ENCODE assay signal across 15 cellular contexts in the genomic region with DNA sequence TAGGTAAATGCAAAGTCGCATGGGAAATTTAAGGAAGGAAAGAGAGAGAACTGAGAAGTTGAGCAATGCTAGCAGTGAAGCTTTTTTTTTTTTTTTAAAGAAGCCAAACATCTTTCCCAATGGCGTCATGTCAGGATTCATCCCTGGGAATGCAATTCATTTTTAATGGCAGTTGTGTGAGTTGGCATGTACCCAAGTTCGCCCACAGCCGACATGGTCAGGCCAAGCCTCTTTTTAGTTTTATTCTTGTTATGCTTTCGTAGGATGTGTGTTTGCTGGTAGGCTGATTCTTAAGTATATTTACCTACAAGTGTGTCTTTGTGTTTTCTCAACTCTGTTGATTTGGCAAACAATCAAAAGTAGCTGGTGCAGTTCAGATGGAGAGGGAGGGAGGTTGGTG.
DNase-seq lines count a peak whose midpoint lies in the region; ATAC-seq and TF ChIP-seq lines count a peak whose summit lies in the region.
"Had no signal": no experiment of that assay in that cellular context is flagged by ENCODE, and none has a peak within 500 bp of the region (broad histone marks: within the 10 kb centered on the region; RNA-seq: fewer than 3 reads in every experiment).

No MANE protein-coding gene starts in this region.

- no peak for TF ChIP-seq CTCF in IMR-90 (conservative IDR thresholded peaks at IDR 0.05; ENCODE audit: low read depth, low read length)
- TF ChIP-seq CTCF in RWPE2 (IDR thresholded peaks at IDR 0.05; ENCODE audit: poor library complexity, severe bottlenecking): no peak
- TF ChIP-seq CTCF in adrenal gland (IDR thresholded peaks at IDR 0.05): no peak

- no peaks in the 10 kb centered on the region for H4K20me1 ChIP-seq in IMR-90 (ENCODE audit: insufficient read depth, low read length)

- POLR2A ChIA-PET in IMR-90 (lab: Charles Lee; ENCODE audit: unreplicated experiment): no interaction called here

- H3K18ac ChIP-seq in IMR-90 (ENCODE audit: low read depth, low read length): no peak overlapping the region

- H3K4ac ChIP-seq in IMR-90 (ENCODE audit: low read depth, low read length): no peak overlapping the region

- dilution Hi-C loops in IMR-90 (cut with HindIII; ENCODE audit: low sequenced_read_pairs, unreplicated experiment): no loop called here

- H3K4me1 ChIP-seq in IMR-90 (ENCODE audit: control insufficient read depth, insufficient read depth, low read length) (no peaks in the 10 kb centered on the region), RWPE2 (ENCODE audit: insufficient read depth, poor library complexity, severe bottlenecking) (peaks cover 21% of the 10 kb centered on the region), adrenal gland (replicated peaks in 1 of 2) (no peaks in the 10 kb centered on the region)

- no peak overlapping the region for H3K9ac ChIP-seq in IMR-90 (ENCODE audit: low read depth, low read length)

- intact Hi-C loops in IMR-90 (cut with micrococcal nuclease): no loop called here
- intact Hi-C loops in adrenal gland (cut with DNase I): no loop called here

- no peak for TF ChIP-seq POLR2A in IMR-90 (IDR thresholded peaks at IDR 0.05; ENCODE audit: low read depth, low read length)
- no peak for TF ChIP-seq POLR2A in adrenal gland (IDR thresholded peaks at IDR 0.05)

- H4K5ac ChIP-seq in IMR-90 (ENCODE audit: low read depth, low read length): no peak overlapping the region

- CTCF ChIA-PET in IMR-90 (lab: Yijun Ruan, JAX): no interaction called here

- no peak overlapping the region for H2BK120ac ChIP-seq in IMR-90 (ENCODE audit: low read depth, low read length)

- H3K9me3 ChIP-seq in IMR-90 (ENCODE audit: control insufficient read depth, insufficient read depth, low read length): peaks cover 2% of the 10 kb centered on the region
- H3K9me3 ChIP-seq in RWPE2 (ENCODE audit: severe bottlenecking): no peaks in the 10 kb centered on the region
- H3K9me3 ChIP-seq in adrenal gland (replicated peaks in 1 of 3): no peaks in the 10 kb centered on the region

- H3K27ac ChIP-seq in IMR-90 (ENCODE audit: insufficient read depth, low read length) (no peak overlapping the region), RWPE2 (ENCODE audit: poor library complexity, severe bottlenecking) (peak overlapping the region; percentile 13), adrenal gland (no peak overlapping the region)
- H3K27ac ChIP-seq: cardiac muscle cell, epithelial cell of prostate had no signal

- H3K4me3 ChIP-seq in IMR-90 (ENCODE audit: insufficient read depth, low read depth, low read length): no peak overlapping the region
- no peak overlapping the region for H3K4me3 ChIP-seq in RWPE2 (ENCODE audit: severe bottlenecking)
- H3K4me3 ChIP-seq in adrenal gland: no peak overlapping the region
- H3K4me3 ChIP-seq: cardiac muscle cell had no signal

- no peaks in the 10 kb centered on the region for H3K9me1 ChIP-seq in IMR-90 (ENCODE audit: insufficient read depth, low read length)

- in situ Hi-C loops in IMR-90 (cut with MboI; ENCODE audit: low sequenced_read_pairs): no loop called here

- H3K14ac ChIP-seq in IMR-90 (replicated peaks; ENCODE audit: low read depth, low read length): no peak overlapping the region

- no peak overlapping the region for H4K91ac ChIP-seq in IMR-90 (ENCODE audit: insufficient read depth, low read depth, low read length)

- no peak overlapping the region for H3K4me2 ChIP-seq in IMR-90 (ENCODE audit: low read depth, low read length)

- ATAC-seq in IMR-90 (ENCODE audit: low read depth) (no peak), RWPE2 (ENCODE audit: low read depth) (peak; percentile 62), HG03097 (IDR thresholded peaks at IDR 0.05; ENCODE audit: low FRiP score, unreplicated experiment) (no peak)
- ATAC-seq: activated T-helper 17 cell treated with anti-CD3 and anti-CD28 coated beads, Interleukin-2, amount 50 U/mL, for 72 hours; HepG2 had no signal

- no peak overlapping the region for H2AK9ac ChIP-seq in IMR-90 (replicated peaks; ENCODE audit: low read depth, low read length, poor library complexity)

- no peak overlapping the region for H2BK15ac ChIP-seq in IMR-90 (ENCODE audit: low read depth, low read length)

- no CpG with 5 or more reads among the region's 5 CpGs for WGBS in IMR-90 (ENCODE audit: extremely low coverage in 2 of 2, insufficient read length in 1 of 2), 2 experiments
- WGBS in adrenal gland, 4 donors: 44 to 50% (median 47%) methylated on average over 5 of the region's 5 CpGs

- no peak overlapping the region for H2AFZ ChIP-seq in IMR-90 (replicated peaks; ENCODE audit: low read length, poor library complexity)

- no peaks in the 10 kb centered on the region for H3K79me1 ChIP-seq in IMR-90 (ENCODE audit: low read depth in 1 of 2, low read length in 2 of 2)

- H3K27me3 ChIP-seq in IMR-90 (ENCODE audit: control insufficient read depth, insufficient read depth, low read length): no peaks in the 10 kb centered on the region
- no peaks in the 10 kb centered on the region for H3K27me3 ChIP-seq in RWPE2 (ENCODE audit: insufficient read depth, poor library complexity, severe bottlenecking)
- H3K27me3 ChIP-seq in adrenal gland: no peaks in the 10 kb centered on the region
- H3K27me3 ChIP-seq: cardiac muscle cell had no signal

- H4K8ac ChIP-seq in IMR-90 (ENCODE audit: low read depth in 2 of 2, low read length in 2 of 2): no peak overlapping the region

- peak; percentile 92 for DNase-seq in COR-L47 (lab: John Stamatoyannopoulos, UW)
- peak; percentile 91 for DNase-seq in IMR-90
- DNase-seq in RWPE2 (ENCODE audit: low spot score): peak; percentile 71
- peak; percentile 50 for DNase-seq in kidney tubule cell (ENCODE audit: low spot score)
- no peak for DNase-seq in stimulated activated CD4-positive, alpha-beta T cell treated with anti-CD3 and anti-CD28 coated beads, Interleukin-4, amount 100 ng/mL, for 1 hour
- DNase-seq in central memory CD4-positive, alpha-beta T cell: no peak
- no peak for DNase-seq in adrenal gland
- DNase-seq: activated CD4-positive, alpha-beta T cell treated with anti-CD3 and anti-CD28 coated beads for 48 hours; NCI-H526 treated with DMSO at 0.1 percent for 48 hours; substantia nigra had no signal

- H2AK5ac ChIP-seq in IMR-90 (ENCODE audit: low read depth, low read length): no peak overlapping the region

- no peak for TF ChIP-seq RAD21 in IMR-90 (IDR thresholded peaks at IDR 0.05; ENCODE audit: low read length)

- H2BK5ac ChIP-seq in IMR-90 (ENCODE audit: low read depth, low read length, poor library complexity, severe bottlenecking): no peak overlapping the region

- BruUV-seq in IMR-90 (replicated peaks; lab: Mats Ljungman, UMichigan): no TSS peak

- H3K56ac ChIP-seq in IMR-90 (ENCODE audit: extremely low read depth, insufficient read depth, low read length): no peak overlapping the region

- no peaks in the 10 kb centered on the region for H3K36me3 ChIP-seq in IMR-90 (ENCODE audit: control insufficient read depth, insufficient read depth, low read length)
- H3K36me3 ChIP-seq in RWPE2 (ENCODE audit: low read depth): no peaks in the 10 kb centered on the region
- H3K36me3 ChIP-seq in adrenal gland (replicated peaks in 1 of 2): no peaks in the 10 kb centered on the region
- H3K36me3 ChIP-seq: cardiac muscle cell had no signal

- no peak overlapping the region for H3K23ac ChIP-seq in IMR-90 (ENCODE audit: low read depth, low read length)

- H2BK20ac ChIP-seq in IMR-90 (ENCODE audit: low read depth, low read length): no peak overlapping the region

TF ChIP-seq in IMR-90, 13 proteins besides CTCF, POLR2A, EP300 and RAD21:
- no peak for TF ChIP-seq BHLHE40 (IDR thresholded peaks at IDR 0.05; ENCODE audit: low read depth, low read length)
- peak; percentile 90 for TF ChIP-seq CEBPB (IDR thresholded peaks at IDR 0.05; ENCODE audit: low read depth, low read length)

Comparison
In these comparisons a context has a peak if more than half of its experiments do, and no peak if none do; other contexts are left out.
1. DNase-seq: peak in COR-L47 (single experiment), IMR-90 (single experiment), RWPE2 (single experiment) and kidney tubule cell (single experiment); none in stimulated activated CD4-positive, alpha-beta T cell treated with anti-CD3 and anti-CD28 coated beads, Interleukin-4, amount 100 ng/mL, for 1 hour (single experiment), central memory CD4-positive, alpha-beta T cell (single experiment) and adrenal gland (0 of 7).